1 cellular context compared by ENCODE assay signal in the genomic region with DNA sequence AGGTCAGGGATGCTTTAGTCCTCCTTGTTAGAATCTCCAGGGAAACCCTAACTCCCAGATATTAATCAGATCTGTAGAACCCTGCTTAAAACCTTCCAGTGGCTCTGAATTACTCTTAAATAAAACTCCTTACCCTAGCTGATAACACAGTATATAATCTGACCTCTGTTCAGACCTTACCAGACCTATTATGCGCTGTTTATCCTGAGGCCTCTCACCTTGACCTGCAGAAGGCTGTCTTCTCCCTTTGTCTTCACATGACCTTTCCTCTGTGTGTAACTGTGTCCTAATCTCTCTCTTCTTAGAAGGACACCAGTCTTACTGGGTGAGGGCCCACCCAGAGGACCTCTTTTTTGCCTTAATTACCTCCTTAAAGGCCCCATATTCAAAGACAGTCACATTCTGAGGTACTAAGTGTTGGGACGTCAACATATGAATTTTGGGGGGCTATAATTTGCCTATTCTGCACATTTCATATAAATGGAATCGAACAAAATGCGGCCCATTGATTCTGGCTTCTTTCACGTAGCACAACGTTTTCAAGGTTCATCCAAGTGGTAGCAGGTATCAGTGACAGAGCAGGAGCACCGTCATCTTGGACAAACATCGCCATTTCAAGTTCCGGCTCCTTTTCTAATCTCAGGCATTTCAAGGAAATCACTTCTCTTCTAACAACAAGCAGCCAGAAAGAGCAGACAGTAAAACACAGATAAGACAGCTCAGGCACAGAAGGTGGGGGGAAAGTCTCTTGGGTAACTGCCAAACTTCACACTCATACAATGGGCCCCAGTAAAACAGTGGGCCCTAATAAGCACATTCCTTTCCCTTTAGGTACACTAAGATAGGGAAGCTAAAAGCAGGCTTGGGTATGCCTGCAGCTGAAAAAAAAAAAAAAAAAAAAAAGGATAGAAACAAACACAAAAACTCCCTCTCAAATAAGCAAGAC.
TF ChIP-seq lines count a peak whose summit lies in the region.

No MANE protein-coding gene starts in this region.

TF ChIP-seq in IMR-90, 13 proteins besides CTCF, POLR2A, EP300 and RAD21:
- no peak for TF ChIP-seq BHLHE40 (IDR thresholded peaks at IDR 0.05; ENCODE audit: low read depth, low read length)
- no peak for TF ChIP-seq MAFK (IDR thresholded peaks at IDR 0.05; ENCODE audit: low read depth, low read length)
- TF ChIP-seq MAZ (IDR thresholded peaks at IDR 0.05; ENCODE audit: borderline replicate concordance, low read depth, low read length), result no peak
- no peak for TF ChIP-seq RCOR1 (IDR thresholded peaks at IDR 0.05; ENCODE audit: insufficient replicate concordance, low read length)
- TF ChIP-seq MXI1 (IDR thresholded peaks at IDR 0.05; ENCODE audit: borderline replicate concordance, low read depth, low read length), result no peak
- TF ChIP-seq SMC3 (IDR thresholded peaks at IDR 0.05; ENCODE audit: low read depth, low read length), result no peak
- TF ChIP-seq RFX5 (IDR thresholded peaks at IDR 0.05; ENCODE audit: low read depth, low read length), result no peak
- no peak for TF ChIP-seq CEBPB (IDR thresholded peaks at IDR 0.05; ENCODE audit: low read depth, low read length)
- no peak for TF ChIP-seq FOS (IDR thresholded peaks at IDR 0.05; ENCODE audit: low read depth, low read length)
- TF ChIP-seq, protein P1, sequence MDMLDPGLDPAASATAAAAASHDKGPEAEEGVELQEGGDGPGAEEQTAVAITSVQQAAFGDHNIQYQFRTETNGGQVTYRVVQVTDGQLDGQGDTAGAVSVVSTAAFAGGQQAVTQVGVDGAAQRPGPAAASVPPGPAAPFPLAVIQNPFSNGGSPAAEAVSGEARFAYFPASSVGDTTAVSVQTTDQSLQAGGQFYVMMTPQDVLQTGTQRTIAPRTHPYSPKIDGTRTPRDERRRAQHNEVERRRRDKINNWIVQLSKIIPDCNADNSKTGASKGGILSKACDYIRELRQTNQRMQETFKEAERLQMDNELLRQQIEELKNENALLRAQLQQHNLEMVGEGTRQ (IDR thresholded peaks at IDR 0.05; ENCODE audit: low read depth, low read length), result no peak
- no peak for TF ChIP-seq NFE2L2 (IDR thresholded peaks at IDR 0.05; ENCODE audit: low read depth, low read length)
- no peak for TF ChIP-seq CHD1 (IDR thresholded peaks at IDR 0.05; ENCODE audit: low read depth, low read length)
- TF ChIP-seq, protein P2, sequence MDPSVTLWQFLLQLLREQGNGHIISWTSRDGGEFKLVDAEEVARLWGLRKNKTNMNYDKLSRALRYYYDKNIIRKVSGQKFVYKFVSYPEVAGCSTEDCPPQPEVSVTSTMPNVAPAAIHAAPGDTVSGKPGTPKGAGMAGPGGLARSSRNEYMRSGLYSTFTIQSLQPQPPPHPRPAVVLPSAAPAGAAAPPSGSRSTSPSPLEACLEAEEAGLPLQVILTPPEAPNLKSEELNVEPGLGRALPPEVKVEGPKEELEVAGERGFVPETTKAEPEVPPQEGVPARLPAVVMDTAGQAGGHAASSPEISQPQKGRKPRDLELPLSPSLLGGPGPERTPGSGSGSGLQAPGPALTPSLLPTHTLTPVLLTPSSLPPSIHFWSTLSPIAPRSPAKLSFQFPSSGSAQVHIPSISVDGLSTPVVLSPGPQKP (IDR thresholded peaks at IDR 0.05; ENCODE audit: borderline replicate concordance, low read depth, low read length), result no peak
TF ChIP-seq in IMR-90: peak in this region for 0.
